22 cellular contexts compared by ENCODE assay signal in the genomic region with DNA sequence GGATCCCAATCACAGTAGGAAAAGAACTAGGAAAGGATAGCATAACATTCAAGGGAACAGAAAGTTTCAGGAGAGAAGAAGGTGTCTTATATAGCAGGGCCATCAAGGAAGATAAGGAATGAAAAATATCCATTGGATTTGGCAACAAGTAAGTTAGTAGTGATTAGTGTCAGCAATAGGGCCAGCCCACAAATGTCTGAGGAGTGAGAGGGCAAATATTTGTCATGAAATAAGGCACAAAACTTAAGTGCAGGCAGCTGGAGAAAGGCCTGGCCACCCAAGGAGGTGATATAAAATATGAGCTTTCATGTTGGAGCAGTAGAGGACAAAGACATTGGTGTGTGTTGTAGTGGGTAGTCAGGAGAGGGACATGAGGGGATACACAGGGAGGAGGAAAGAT.
"Had no signal": no experiment of that assay in that cellular context is flagged by ENCODE, and none has a peak within 500 bp of the region (broad histone marks: within the 10 kb centered on the region; RNA-seq: fewer than 3 reads in every experiment).

No MANE protein-coding gene starts in this region.

- ATAC-seq: gastrocnemius medialis; lower lobe of right lung; pancreas; right cardiac atrium; stimulated activated naive B cell treated with anti-CD40 and anti-IgM and Interleukin-4, amounts not matched to agents 10 μg/mL and 1 μg/mL and 100 μg/mL, for 72 hours; stimulated activated naive CD8-positive, alpha-beta T cell treated with anti-CD3 and anti-CD28 coated beads, Interleukin-15, amount 100 ng/mL, for 72 hours had no signal

- DNase-seq: cortex of kidney; dorsolateral prefrontal cortex; effector CD8-positive, alpha-beta T cell; gastrocnemius medialis; glutamatergic neuron; immature natural killer cell; left ventricle myocardium inferior; lower lobe of right lung; mesendoderm; naive B cell; occipital lobe; pancreas; right cardiac atrium; small intestine; stimulated activated CD4-positive, alpha-beta T cell treated with anti-CD3 and anti-CD28 coated beads, Interleukin-15, amount 100 ng/mL, for 24 hours; stimulated activated CD4-positive, alpha-beta T cell treated with anti-CD3 and anti-CD28 coated beads, Interleukin-2, amount 100 ng/mL, for 24 hours; stimulated activated CD4-positive, alpha-beta T cell treated with anti-CD3 and anti-CD28 coated beads, Interleukin-4, amount 100 ng/mL, for 4 hours; stimulated activated naive B cell treated with anti-CD40 and anti-IgM and Interleukin-4, amounts not matched to agents 10 μg/mL and 1 μg/mL and 100 μg/mL, for 72 hours; stimulated activated naive CD8-positive, alpha-beta T cell treated with anti-CD3 and anti-CD28 coated beads, Interleukin-15, amount 100 ng/mL, for 72 hours; substantia nigra; transverse colon had no signal

- H3K9me3 ChIP-seq: gastrocnemius medialis, left ventricle myocardium inferior, lower lobe of right lung, pancreas, thoracic aorta, transverse colon had no signal

- H3K27me3 ChIP-seq: gastrocnemius medialis, transverse colon had no signal

- H3K4me1 ChIP-seq: left ventricle myocardium inferior, lower lobe of right lung, pancreas, transverse colon had no signal

- H3K36me3 ChIP-seq: gastrocnemius medialis, left ventricle myocardium inferior, lower lobe of right lung, pancreas, thoracic aorta, transverse colon had no signal

- H3K4me3 ChIP-seq: dorsolateral prefrontal cortex, gastrocnemius medialis, left ventricle myocardium inferior, lower lobe of right lung, pancreas, thoracic aorta, transverse colon had no signal

- H3K27ac ChIP-seq: dorsolateral prefrontal cortex, left ventricle myocardium inferior, lower lobe of right lung, pancreas, thoracic aorta, transverse colon had no signal
